In genomic region chr2:98936133-98936916, GRCh38 we compare ENCODE assay signal across 9 cellular contexts. TPM values are rescaled to one million over a fixed set of nuclear protein-coding genes. Genes with fewer than 3 reads are reported as not detected.
DNase-seq lines count a peak whose midpoint lies in the region; ATAC-seq and TF ChIP-seq lines count a peak whose summit lies in the region.
"Had no signal": no experiment of that assay in that cellular context is flagged by ENCODE, and none has a peak within 500 bp of the region (broad histone marks: within the 10 kb centered on the region; RNA-seq: fewer than 3 reads in every experiment).

A gene with protein sequence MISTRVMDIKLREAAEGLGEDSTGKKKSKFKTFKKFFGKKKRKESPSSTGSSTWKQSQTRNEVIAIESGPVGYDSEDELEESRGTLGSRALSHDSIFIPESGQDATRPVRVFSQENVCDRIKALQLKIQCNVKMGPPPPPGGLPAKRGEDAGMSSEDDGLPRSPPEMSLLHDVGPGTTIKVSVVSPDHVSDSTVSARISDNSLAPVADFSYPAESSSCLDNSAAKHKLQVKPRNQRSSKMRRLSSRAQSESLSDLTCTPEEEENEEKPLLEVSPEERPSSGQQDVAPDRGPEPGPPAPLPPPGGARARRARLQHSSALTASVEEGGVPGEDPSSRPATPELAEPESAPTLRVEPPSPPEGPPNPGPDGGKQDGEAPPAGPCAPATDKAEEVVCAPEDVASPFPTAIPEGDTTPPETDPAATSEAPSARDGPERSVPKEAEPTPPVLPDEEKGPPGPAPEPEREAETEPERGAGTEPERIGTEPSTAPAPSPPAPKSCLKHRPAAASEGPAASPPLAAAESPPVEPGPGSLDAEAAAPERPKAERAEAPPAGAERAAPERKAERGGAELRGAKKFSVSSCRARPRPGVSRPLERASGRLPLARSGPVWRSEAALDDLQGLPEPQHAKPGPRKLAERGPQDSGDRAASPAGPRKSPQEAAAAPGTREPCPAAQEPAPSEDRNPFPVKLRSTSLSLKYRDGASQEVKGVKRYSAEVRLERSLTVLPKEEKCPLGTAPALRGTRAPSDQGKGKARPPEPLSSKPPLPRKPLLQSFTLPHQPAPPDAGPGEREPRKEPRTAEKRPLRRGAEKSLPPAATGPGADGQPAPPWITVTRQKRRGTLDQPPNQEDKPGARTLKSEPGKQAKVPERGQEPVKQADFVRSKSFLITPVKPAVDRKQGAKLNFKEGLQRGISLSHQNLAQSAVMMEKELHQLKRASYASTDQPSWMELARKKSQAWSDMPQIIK (minus strand): TSS chr2:98936225. CDS start chr2:98846800, 89,425 bp downstream.

- H3K27me3 ChIP-seq in esophagus (ENCODE audit: control insufficient read depth in 1 of 2, insufficient read depth in 2 of 2, low read length in 2 of 2): no peaks in the 10 kb centered on the region
- H3K27me3 ChIP-seq: BLaER1 treated with 17β-estradiol and CSF1 and Interleukin-3, amounts not matched to agents 10 nM and 100 nM had no signal

- H3K27ac Mint-ChIP-seq in WTC11: no peak within 1 kb of the TSS
- H3K27ac Mint-ChIP-seq in natural killer cell treated with Interleukin-12 subunit alpha and Interleukin-12 subunit beta and Interleukin-15 and Interleukin-18, amount 100 ng/mL, for 72 hours: no peak within 1 kb of the TSS

- no peaks in the 10 kb centered on the region for H3K9me3 Mint-ChIP-seq in WTC11
- no peaks in the 10 kb centered on the region for H3K9me3 Mint-ChIP-seq in natural killer cell treated with Interleukin-12 subunit alpha and Interleukin-12 subunit beta and Interleukin-15 and Interleukin-18, amount 100 ng/mL, for 72 hours

- WGBS in esophagus, 2 donors: 0 to 1% methylated on average over 70 to 88 of the region's 88 CpGs
- WGBS in urinary bladder: 1% methylated on average over 88 of the region's 88 CpGs

- H3K4me3 Mint-ChIP-seq in WTC11: peak within 1 kb of the TSS; percentile 72
- H3K4me3 Mint-ChIP-seq in natural killer cell treated with Interleukin-12 subunit alpha and Interleukin-12 subunit beta and Interleukin-15 and Interleukin-18, amount 100 ng/mL, for 72 hours: peak within 1 kb of the TSS; percentile 59

- H3K4me3 ChIP-seq in esophagus (ENCODE audit: low read depth in 1 of 2, low read length in 2 of 2) (peak within 1 kb of the TSS; percentile 62 to 84), urinary bladder (ENCODE audit: low read depth, low read length) (peak within 1 kb of the TSS; percentile 52)
- H3K4me3 ChIP-seq: BLaER1 treated with 17β-estradiol and CSF1 and Interleukin-3, amounts not matched to agents 10 nM and 100 nM had no signal

- no peaks in the 10 kb centered on the region for H3K36me3 Mint-ChIP-seq in WTC11
- H3K36me3 Mint-ChIP-seq in natural killer cell treated with Interleukin-12 subunit alpha and Interleukin-12 subunit beta and Interleukin-15 and Interleukin-18, amount 100 ng/mL, for 72 hours: no peaks in the 10 kb centered on the region

- DNase-seq in NCI-H2196 (lab: John Stamatoyannopoulos, UW; ENCODE audit: unreplicated experiment): peak; percentile 28
- no peak for DNase-seq in NCI-H2196 treated with DMSO at 0.1 percent for 48 hours (lab: John Stamatoyannopoulos, UW; ENCODE audit: unreplicated experiment)
- peak; percentile 51 for DNase-seq in WTC11 (ENCODE audit: low spot score)
- no peak for DNase-seq in natural killer cell treated with Interleukin-12 subunit alpha and Interleukin-12 subunit beta and Interleukin-15 and Interleukin-18, amount 100 ng/mL, for 72 hours (ENCODE audit: low spot score)
- no peak for DNase-seq in occipital lobe (lab: John Stamatoyannopoulos, UW)

- H3K36me3 ChIP-seq in esophagus (ENCODE audit: control insufficient read depth in 2 of 2, insufficient read depth in 2 of 2, low read length in 1 of 2): no peaks in the 10 kb centered on the region
- no peaks in the 10 kb centered on the region for H3K36me3 ChIP-seq in urinary bladder (ENCODE audit: insufficient read depth)
- H3K36me3 ChIP-seq: BLaER1 treated with 17β-estradiol and CSF1 and Interleukin-3, amounts not matched to agents 10 nM and 100 nM had no signal

- TF ChIP-seq CTCF in WTC11 (IDR thresholded peaks at IDR 0.05): no peak

- POLR2A ChIA-PET in WTC11 (lab: Charles Lee): interaction anchor here (0.6 kb wide), 1 partner anchor 221 kb away, joined by 5 read pairs; no protein-coding TSS in a partner anchor

- H3K27ac ChIP-seq in esophagus (ENCODE audit: low read depth in 2 of 2, low read length in 1 of 2): peak within 1 kb of the TSS in 1 of 2 donors; percentile 13
- no peak within 1 kb of the TSS for H3K27ac ChIP-seq in urinary bladder (ENCODE audit: low read depth)
- H3K27ac ChIP-seq: BLaER1 treated with 17β-estradiol and CSF1 and Interleukin-3, amounts not matched to agents 10 nM and 100 nM had no signal

- H3K4me1 Mint-ChIP-seq in WTC11: peaks cover 7% of the 10 kb centered on the region; the same call in 1 of the 2 replicates
- peaks cover 3 to 4% of the 10 kb centered on the region in 2 donors for H3K4me1 Mint-ChIP-seq in natural killer cell treated with Interleukin-12 subunit alpha and Interleukin-12 subunit beta and Interleukin-15 and Interleukin-18, amount 100 ng/mL, for 72 hours (ENCODE audit: low read depth in 2 of 2)

- peaks cover 61% of the 10 kb centered on the region for H3K27me3 Mint-ChIP-seq in WTC11 (ENCODE audit: low read depth)
- peaks cover 51 to 63% of the 10 kb centered on the region in 2 donors for H3K27me3 Mint-ChIP-seq in natural killer cell treated with Interleukin-12 subunit alpha and Interleukin-12 subunit beta and Interleukin-15 and Interleukin-18, amount 100 ng/mL, for 72 hours

- ATAC-seq in WTC11: peak; percentile 71
- peak; percentile 34 to 39 for ATAC-seq in natural killer cell treated with Interleukin-12 subunit alpha and Interleukin-12 subunit beta and Interleukin-15 and Interleukin-18, amount 100 ng/mL, for 72 hours
- ATAC-seq in HG03139 (IDR thresholded peaks at IDR 0.05; ENCODE audit: unreplicated experiment): no peak

- no peaks in the 10 kb centered on the region for H3K9me3 ChIP-seq in esophagus (ENCODE audit: control insufficient read depth in 2 of 2, insufficient read depth in 1 of 2, low read depth in 1 of 2, low read length in 1 of 2)

- peaks cover 0 to 6% of the 10 kb centered on the region in 2 donors for H3K4me1 ChIP-seq in esophagus (ENCODE audit: control insufficient read depth in 2 of 2, insufficient read depth in 2 of 2, low read length in 1 of 2)
- H3K4me1 ChIP-seq in urinary bladder (ENCODE audit: insufficient read depth): no peaks in the 10 kb centered on the region
- H3K4me1 ChIP-seq: BLaER1 treated with 17β-estradiol and CSF1 and Interleukin-3, amounts not matched to agents 10 nM and 100 nM had no signal

- CTCF ChIA-PET in WTC11 (lab: Charles Lee): interaction anchor here (0.8 to 4.5 kb wide), 11 partner anchors 9 to 400 kb away, joined by 3 to 24 read pairs (median 3); partner anchors contain the start of gene TXNDC9

TF ChIP-seq in WTC11, 78 proteins besides CTCF, POLR2A, EP300 and RAD21 (continues in another document):
- TF ChIP-seq NFE2L1 (CRISPR knock-in tag; IDR thresholded peaks at IDR 0.05) (no peak), TEAD1 (CRISPR knock-in tag; IDR thresholded peaks at IDR 0.05) (no peak), OVOL2 (CRISPR knock-in tag; IDR thresholded peaks at IDR 0.05; ENCODE audit: borderline replicate concordance) (no peak), TP53 (CRISPR knock-in tag; IDR thresholded peaks at IDR 0.05) (no peak), SMAD3 (CRISPR knock-in tag; IDR thresholded peaks at IDR 0.05; ENCODE audit: borderline replicate concordance) (no peak), PRRX2 (CRISPR knock-in tag; IDR thresholded peaks at IDR 0.05) (no peak), MYBL2 (CRISPR knock-in tag; IDR thresholded peaks at IDR 0.05) (no peak), GABPB1 (CRISPR knock-in tag; IDR thresholded peaks at IDR 0.05) (no peak), ZNF232 (CRISPR knock-in tag; IDR thresholded peaks at IDR 0.05) (no peak), ATF1 (CRISPR knock-in tag; IDR thresholded peaks at IDR 0.05) (no peak), ZNF263 (CRISPR knock-in tag; IDR thresholded peaks at IDR 0.05; ENCODE audit: low read depth) (no peak), JAZF1 (CRISPR knock-in tag; IDR thresholded peaks at IDR 0.05) (no peak), CBFB (CRISPR knock-in tag; IDR thresholded peaks at IDR 0.05; ENCODE audit: low read depth) (no peak), NR3C1 (CRISPR knock-in tag; conservative IDR thresholded peaks at IDR 0.05; ENCODE audit: low read depth) (no peak)
- TF ChIP-seq, protein P1, sequence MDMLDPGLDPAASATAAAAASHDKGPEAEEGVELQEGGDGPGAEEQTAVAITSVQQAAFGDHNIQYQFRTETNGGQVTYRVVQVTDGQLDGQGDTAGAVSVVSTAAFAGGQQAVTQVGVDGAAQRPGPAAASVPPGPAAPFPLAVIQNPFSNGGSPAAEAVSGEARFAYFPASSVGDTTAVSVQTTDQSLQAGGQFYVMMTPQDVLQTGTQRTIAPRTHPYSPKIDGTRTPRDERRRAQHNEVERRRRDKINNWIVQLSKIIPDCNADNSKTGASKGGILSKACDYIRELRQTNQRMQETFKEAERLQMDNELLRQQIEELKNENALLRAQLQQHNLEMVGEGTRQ (CRISPR knock-in tag; IDR thresholded peaks at IDR 0.05): no peak
- TF ChIP-seq, protein P2, sequence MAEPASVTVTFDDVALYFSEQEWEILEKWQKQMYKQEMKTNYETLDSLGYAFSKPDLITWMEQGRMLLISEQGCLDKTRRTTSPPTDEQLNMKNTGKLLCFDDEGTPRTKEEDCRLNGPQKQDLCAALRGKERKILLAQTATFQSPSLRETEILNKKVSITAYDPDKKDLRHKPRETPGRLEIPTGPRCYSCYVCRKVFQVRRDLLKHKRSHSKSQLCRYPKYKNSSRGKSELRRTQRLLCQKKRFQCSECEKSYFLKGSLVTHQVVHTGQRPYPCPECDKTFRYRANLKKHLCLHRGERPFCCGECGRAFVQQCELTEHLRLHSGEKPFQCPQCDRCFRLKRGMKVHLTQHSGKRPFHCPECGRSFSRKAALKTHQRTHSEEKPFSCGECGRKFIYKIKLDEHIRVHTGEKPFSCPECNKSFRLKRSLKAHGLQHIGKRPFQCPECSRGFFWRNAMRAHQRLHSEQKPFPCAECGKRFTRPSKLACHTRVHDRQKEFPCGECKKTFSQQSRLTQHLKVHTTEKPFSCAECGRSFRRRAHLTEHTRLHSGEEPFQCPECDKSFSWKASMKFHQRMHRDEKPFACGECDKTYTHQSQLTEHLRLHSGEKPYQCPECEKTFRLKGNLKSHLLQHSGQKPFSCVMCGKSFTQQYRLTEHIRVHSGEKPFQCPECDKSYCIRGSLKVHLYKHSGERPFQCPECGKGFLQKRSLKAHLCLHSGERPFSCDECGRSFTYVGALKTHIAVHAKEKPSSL (CRISPR knock-in tag; conservative IDR thresholded peaks at IDR 0.05): no peak

RNA-seq across cellular contexts. Expression of the gene that starts here (rescaled TPM):
- total RNA-seq in WTC11 (2021) (0.50 to 0.89 TPM (median 0.72 TPM) in 3 replicates), urinary bladder (2.4 TPM), occipital lobe (2.3 TPM)
- polyA plus RNA-seq in esophagus (10 to 100 TPM in 1 of 2 donors, 1 to 10 TPM in 1; 9.1 to 15.8 TPM), urinary bladder (6.2 TPM)
- under 1 TPM in 1 of 2 donors, not detected in 1; 0.22 TPM for total RNA-seq in natural killer cell treated with Interleukin-12 subunit alpha and Interleukin-12 subunit beta and Interleukin-15 and Interleukin-18, amount 100 ng/mL, for 72 hours

Comparison
In these comparisons a context has a peak if more than half of its experiments do, and no peak if none do; other contexts are left out.
1. Peak in DNase-seq and ATAC-seq in WTC11; RNA of the gene not detected or under 1 TPM.
2. Peak in ATAC-seq in natural killer cell treated with Interleukin-12 subunit alpha and Interleukin-12 subunit beta and Interleukin-15 and Interleukin-18, amount 100 ng/mL, for 72 hours; RNA of the gene not detected or under 1 TPM.